8 cellular contexts compared by ENCODE assay signal in the genomic region with DNA sequence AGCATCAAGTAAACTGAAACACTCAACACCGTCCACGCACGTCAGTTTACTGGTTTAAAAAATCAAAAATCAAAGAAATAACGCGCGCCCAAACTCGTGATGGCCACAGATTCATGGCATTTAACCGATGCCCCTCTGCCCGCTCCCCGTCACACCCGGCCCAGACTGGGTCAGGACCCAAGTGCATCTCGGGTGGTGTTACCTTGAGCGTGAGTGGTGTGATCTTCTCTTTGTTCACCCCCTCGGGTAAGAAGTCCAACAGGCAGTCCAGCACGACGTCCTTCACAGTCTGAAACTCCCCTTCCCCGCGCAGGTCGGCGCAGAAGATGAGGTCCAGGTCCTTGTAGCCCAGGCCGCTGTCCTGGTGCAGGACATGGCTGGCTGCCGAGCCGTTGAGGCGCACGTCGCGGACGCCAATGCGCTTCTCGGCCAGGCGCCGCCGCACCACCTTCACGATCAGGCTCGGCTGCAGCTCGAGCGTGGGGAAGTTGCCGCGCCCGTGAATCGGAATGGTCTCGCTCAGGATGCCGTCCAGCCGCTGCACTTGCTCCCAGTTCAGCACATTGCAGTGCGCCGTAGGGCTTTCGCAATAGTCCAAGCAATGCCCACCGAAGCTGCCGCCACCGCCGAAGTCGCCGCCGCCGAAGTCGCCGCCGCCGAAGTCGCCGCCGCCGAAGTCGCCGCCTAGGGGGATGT. TPM values are rescaled to one million over a fixed set of nuclear protein-coding genes. Genes with fewer than 3 reads are reported as not detected.
DNase-seq lines count a peak whose midpoint lies in the region; ATAC-seq and TF ChIP-seq lines count a peak whose summit lies in the region.

No MANE protein-coding gene starts in this region.

- DNase-seq in ELR (ENCODE audit: low read depth) = peak; percentile 62
- DNase-seq in MG63 = peak; percentile 65
- DNase-seq in activated T-cell treated with anti-CD3 and anti-CD28 coated beads for 4 hours = peak; percentile 19
- peak; percentile 77 to 82 for DNase-seq in erythroblast (lab: John Stamatoyannopoulos, UW)
- DNase-seq in mucosa of gallbladder (ENCODE audit: low spot score) = peak; percentile 48
- DNase-seq in NCI-H2171 (lab: John Stamatoyannopoulos, UW) = no peak

- no peaks in the 10 kb centered on the region for H3K9me3 ChIP-seq in MG63

- peak overlapping the region; percentile 98 for H3K4me3 ChIP-seq in MG63

- H3K36me3 ChIP-seq in MG63 = peaks cover 43% of the 10 kb centered on the region

- no peaks in the 10 kb centered on the region for H3K27me3 ChIP-seq in MG63

- H3K27ac ChIP-seq in temporal lobe (ENCODE audit: low read depth, low read length) = peak overlapping the region; percentile 93

- TF ChIP-seq POLR2A in erythroblast (IDR thresholded peaks at IDR 0.05; ENCODE audit: low read length) = no peak

- no peak for ATAC-seq in GM21786 (IDR thresholded peaks at IDR 0.05; ENCODE audit: unreplicated experiment)

RNA-seq across cellular contexts. Expression of a gene that starts 0.9 kb away (rescaled TPM):
- total RNA-seq in MG63 (2014; rRNA removed; shearing (Covaris generic); ENCODE audit: low replicate concordance) = 16.4 and 22.0 TPM in 2 replicates
- total RNA-seq in mucosa of gallbladder (26.6 TPM), temporal lobe (2.5 TPM)
